16 cellular contexts compared by ENCODE assay signal in the genomic region with DNA sequence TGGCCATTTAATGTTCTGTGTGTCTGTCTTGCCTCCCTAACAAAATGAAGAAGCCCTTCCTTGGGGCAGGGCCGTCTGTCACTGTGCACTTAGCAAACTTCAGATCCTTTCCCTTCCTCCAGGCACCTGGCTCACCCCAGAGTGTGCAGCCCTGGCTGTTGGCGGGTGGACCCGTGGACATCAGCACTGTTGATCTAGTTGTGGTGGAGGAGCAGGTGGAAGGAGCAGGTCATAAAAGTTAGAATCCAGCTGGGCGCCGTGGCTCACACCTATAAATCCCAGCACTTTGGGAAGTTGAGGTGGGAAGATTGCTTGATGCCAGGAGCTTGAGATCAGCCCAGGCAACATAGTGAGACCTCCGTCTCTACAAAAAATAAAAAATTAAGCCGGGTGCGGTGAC. TPM values are rescaled to one million over a fixed set of nuclear protein-coding genes. Genes with fewer than 3 reads are reported as not detected.
"Had no signal": no experiment of that assay in that cellular context is flagged by ENCODE, and none has a peak within 500 bp of the region (broad histone marks: within the 10 kb centered on the region; RNA-seq: fewer than 3 reads in every experiment).

No MANE protein-coding gene starts in this region.

- H3K27ac Mint-ChIP-seq: activated CD4-positive, alpha-beta memory T cell treated with anti-CD3 and anti-CD28 coated beads for 36 hours; activated T-cell treated with anti-CD3 and anti-CD28 coated beads, Interleukin-2, amount 50 U/mL, for 72 hours had no signal

- H3K4me3 Mint-ChIP-seq: activated CD4-positive, alpha-beta memory T cell treated with anti-CD3 and anti-CD28 coated beads for 36 hours; activated T-cell treated with anti-CD3 and anti-CD28 coated beads, Interleukin-2, amount 50 U/mL, for 72 hours; naive thymus-derived CD8-positive, alpha-beta T cell had no signal

- DNase-seq: activated CD4-positive, alpha-beta memory T cell treated with anti-CD3 and anti-CD28 coated beads for 36 hours; activated CD4-positive, CD25-positive, alpha-beta regulatory T cell treated with anti-CD3 and anti-CD28 coated beads, Interleukin-2, amount 50 U/mL, for 72 hours; activated naive CD4-positive, alpha-beta T cell treated with Interleukin-2 at 50 U/mL for 16 hours; activated T-cell treated with anti-CD3 and anti-CD28 coated beads, Interleukin-2, amount 50 U/mL, for 72 hours; caudate nucleus; effector CD4-positive, alpha-beta T cell; foreskin melanocyte; head of caudate nucleus; naive thymus-derived CD8-positive, alpha-beta T cell; nucleus accumbens; sigmoid colon; stimulated activated CD4-positive, alpha-beta T cell treated with anti-CD3 and anti-CD28 coated beads, Interleukin-12 subunit alpha, Interleukin-12 subunit beta, amount 100 ng/mL, for 4 hours; stimulated activated naive CD4-positive, alpha-beta T cell; upper lobe of left lung had no signal

- H3K27me3 Mint-ChIP-seq: activated CD4-positive, alpha-beta memory T cell treated with anti-CD3 and anti-CD28 coated beads for 36 hours; naive thymus-derived CD8-positive, alpha-beta T cell had no signal

- H3K9me3 Mint-ChIP-seq: activated CD4-positive, alpha-beta memory T cell treated with anti-CD3 and anti-CD28 coated beads for 36 hours; activated T-cell treated with anti-CD3 and anti-CD28 coated beads, Interleukin-2, amount 50 U/mL, for 72 hours; naive thymus-derived CD8-positive, alpha-beta T cell had no signal

- ATAC-seq: naive thymus-derived CD8-positive, alpha-beta T cell had no signal

RNA-seq across cellular contexts. Expression of a gene that starts 12.7 kb away (rescaled TPM):
- total RNA-seq: endothelial cell of umbilical vein, lung microvascular endothelial cell, sigmoid colon had no signal
